In the genomic region with DNA sequence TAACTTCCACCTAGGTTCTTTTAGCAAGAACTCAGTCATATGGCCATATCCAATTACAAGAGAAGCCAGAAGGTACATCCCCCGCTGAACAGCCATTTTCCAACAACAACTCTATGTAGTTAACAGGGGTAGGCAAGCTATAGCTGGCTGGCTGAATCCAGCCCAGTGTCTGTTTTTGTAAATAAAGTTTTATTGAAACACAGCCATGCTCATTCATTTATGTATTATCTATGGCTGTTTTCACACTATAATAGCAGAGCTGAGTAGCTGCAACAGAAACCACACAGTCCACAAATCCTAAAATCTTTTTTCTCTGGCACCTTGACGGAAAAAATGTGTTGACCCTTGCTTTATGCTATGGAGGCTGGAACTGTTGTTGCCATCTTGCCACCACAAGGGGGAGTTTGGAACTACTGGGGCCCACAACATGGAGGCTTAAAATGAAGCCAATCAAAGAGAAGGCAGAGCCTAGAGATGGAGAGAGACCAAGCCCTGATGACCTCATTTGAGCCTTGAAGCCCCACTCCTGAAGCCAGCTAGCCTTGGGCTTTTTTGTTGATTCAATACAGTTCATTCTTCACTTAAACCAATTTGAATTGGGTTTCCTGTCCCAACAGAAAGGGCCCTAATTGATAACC, we compare ENCODE assay signal across 8 cellular contexts. TPM values are rescaled to one million over a fixed set of nuclear protein-coding genes. Genes with fewer than 3 reads are reported as not detected.
DNase-seq lines count a peak whose midpoint lies in the region; ATAC-seq and FAIRE-seq lines count a peak whose summit lies in the region.

No MANE protein-coding gene starts in this region.

- no peak for FAIRE-seq in GM18507 (lab: Jason Lieb, UNC)

- no peak overlapping the region for H3K27ac Mint-ChIP-seq in activated naive CD4-positive, alpha-beta T cell treated with anti-CD3 and anti-CD28 coated beads, Interleukin-2, amount 50 U/mL, for 72 hours

- H3K36me3 Mint-ChIP-seq in activated naive CD4-positive, alpha-beta T cell treated with anti-CD3 and anti-CD28 coated beads, Interleukin-2, amount 50 U/mL, for 72 hours: no peaks in the 10 kb centered on the region

- peaks cover 0 to 3% of the 10 kb centered on the region in 2 donors for H3K9me3 Mint-ChIP-seq in activated naive CD4-positive, alpha-beta T cell treated with anti-CD3 and anti-CD28 coated beads, Interleukin-2, amount 50 U/mL, for 72 hours

- ATAC-seq in HG02678 (IDR thresholded peaks at IDR 0.05; ENCODE audit: unreplicated experiment): peak; percentile 68
- ATAC-seq in activated naive CD4-positive, alpha-beta T cell treated with anti-CD3 and anti-CD28 coated beads, Interleukin-2, amount 50 U/mL, for 72 hours: peak; percentile 86 to 89

- DNase-seq in COLO829 (ENCODE audit: low spot score) (peak; percentile 58), GM18507 (ENCODE audit: extremely low spot score, insufficient read length, low read depth) (peak; percentile 42), MV-4-11 (lab: John Stamatoyannopoulos, UW) (peak; percentile 14), left kidney (ENCODE audit: low read depth, low spot score) (peak; percentile 60), pons (ENCODE audit: low spot score) (no peak), NCI-H1105 (lab: John Stamatoyannopoulos, UW) (no peak)
- peak in 1 of 2 donors; percentile 27 for DNase-seq in activated naive CD4-positive, alpha-beta T cell treated with anti-CD3 and anti-CD28 coated beads, Interleukin-2, amount 50 U/mL, for 72 hours (ENCODE audit: low spot score in 2 of 2)

RNA-seq across cellular contexts. Expression of a gene that starts 33.3 kb away (rescaled TPM):
- total RNA-seq in activated naive CD4-positive, alpha-beta T cell treated with anti-CD3 and anti-CD28 coated beads, Interleukin-2, amount 50 U/mL, for 72 hours: 100 to 1,000 TPM in 1 of 2 donors, 10 to 100 TPM in 1; 77.9 to 118 TPM

RNA-seq across cellular contexts. Expression of a gene that starts 51.2 kb away (rescaled TPM):
- 100 to 1,000 TPM in 1 of 2 donors, 10 to 100 TPM in 1; 60.3 to 123 TPM for total RNA-seq in activated naive CD4-positive, alpha-beta T cell treated with anti-CD3 and anti-CD28 coated beads, Interleukin-2, amount 50 U/mL, for 72 hours

Comparison
In these comparisons a context has a peak if more than half of its experiments do, and no peak if none do; other contexts are left out.
1. DNase-seq: peak in COLO829 (single experiment), GM18507 (single experiment), MV-4-11 (single experiment) and left kidney (single experiment); none in pons (single experiment) and NCI-H1105 (single experiment).